In the genomic region with DNA sequence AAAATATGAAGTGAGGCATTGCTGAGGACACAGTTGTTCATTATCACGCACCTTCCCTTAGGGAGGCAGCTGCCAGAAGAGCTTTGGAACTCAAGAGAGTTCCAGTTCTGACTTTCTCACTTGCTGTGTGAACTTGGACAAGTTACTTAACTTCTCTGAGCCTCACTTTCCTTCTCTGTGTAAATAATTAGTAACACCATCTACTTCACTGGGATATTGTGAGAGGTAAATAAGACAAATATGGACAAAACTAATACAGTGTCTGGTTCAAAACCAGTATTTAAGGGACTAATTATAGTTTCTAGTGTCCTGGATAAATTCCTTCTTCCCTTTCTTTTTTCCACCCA, we compare ENCODE assay signal across 9 cellular contexts. TPM values are rescaled to one million over a fixed set of nuclear protein-coding genes. Genes with fewer than 3 reads are reported as not detected.
"Had no signal": no experiment of that assay in that cellular context is flagged by ENCODE, and none has a peak within 500 bp of the region (broad histone marks: within the 10 kb centered on the region; RNA-seq: fewer than 3 reads in every experiment).

No MANE protein-coding gene starts in this region.

- H3K4me2 ChIP-seq: GM23338 had no signal

- H3K9me3 Mint-ChIP-seq: GM23338, H9, HFFc6, IgD-negative memory B cell had no signal

- H3K36me3 Mint-ChIP-seq: IgD-negative memory B cell had no signal

- H3K4me3 ChIP-seq: GM23338 had no signal

- ATAC-seq: GM23338, HepG2 had no signal

- H3K27ac Mint-ChIP-seq: GM23338, HFFc6 had no signal

- DNase-seq: H9, HCEC 1CT, HFFc6, KG1 had no signal

- H3K4me1 Mint-ChIP-seq: GM23338, H9, IgD-negative memory B cell had no signal

- H3K27ac ChIP-seq: HL-60 had no signal

- H3K4me3 Mint-ChIP-seq: GM23338, H9, HFFc6, IgD-negative memory B cell had no signal

RNA-seq across cellular contexts. Expression of a gene that starts 14.3 kb away (rescaled TPM):
- polyA plus RNA-seq: GM23338, H1, HepG2, IgD-negative memory B cell had no signal
